29 cellular contexts compared by ENCODE assay signal in the genomic region with DNA sequence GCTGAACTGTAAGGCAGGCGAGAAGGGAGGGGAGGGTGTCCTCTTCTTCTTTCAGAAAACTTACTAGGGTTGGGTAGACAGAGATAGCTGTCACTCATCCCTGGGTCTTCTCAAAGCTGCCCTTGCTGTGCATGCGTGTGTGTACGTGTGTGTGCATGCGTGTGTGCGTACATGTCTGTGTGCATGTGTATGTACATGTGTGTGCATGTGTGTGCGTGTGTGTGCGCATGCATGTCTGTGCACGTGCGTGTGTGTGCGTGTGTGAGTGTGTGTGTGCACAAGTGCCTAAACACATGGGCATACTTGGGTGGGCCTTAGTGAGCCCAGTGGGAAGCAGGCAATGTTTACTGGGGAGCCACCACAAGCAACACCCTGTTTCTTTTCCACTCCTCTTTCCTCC.
DNase-seq lines count a peak whose midpoint lies in the region; ATAC-seq and TF ChIP-seq lines count a peak whose summit lies in the region.
"Had no signal": no experiment of that assay in that cellular context is flagged by ENCODE, and none has a peak within 500 bp of the region (broad histone marks: within the 10 kb centered on the region; RNA-seq: fewer than 3 reads in every experiment).

No MANE protein-coding gene starts in this region.

- H3K36me3 ChIP-seq in esophagus muscularis mucosa (no peaks in the 10 kb centered on the region), neural progenitor cell (no peaks in the 10 kb centered on the region)
- H3K36me3 ChIP-seq: heart left ventricle, upper lobe of left lung had no signal

- intact Hi-C loops in cardiac septum (cut with DNase I) (no loop called here), Right ventricle myocardium inferior (cut with DNase I) (no loop called here), esophagus muscularis mucosa (cut with DNase I) (no loop called here)

- H3K9me3 ChIP-seq in esophagus muscularis mucosa, result no peaks in the 10 kb centered on the region
- no peaks in the 10 kb centered on the region for H3K9me3 ChIP-seq in neural progenitor cell (ENCODE audit: low read depth)
- H3K9me3 ChIP-seq: heart left ventricle, psoas muscle, upper lobe of left lung had no signal

- H3K4me2 ChIP-seq in neural progenitor cell, result peak overlapping the region; percentile 74
- H3K4me2 ChIP-seq: PC-9 had no signal

- in situ Hi-C loops in ACHN (cut with HindIII; ENCODE audit: low pct_ligation_motif_present, low pct_unique_long_range_greater_than_20kb, low sequenced_read_pairs), result no loop called here

- ATAC-seq in Right ventricle myocardium inferior, result no peak
- ATAC-seq in GM19455 (IDR thresholded peaks at IDR 0.05; ENCODE audit: unreplicated experiment), result no peak
- ATAC-seq: activated CD8-positive, alpha-beta T cell treated with anti-CD3 and anti-CD28 coated beads for 36 hours; esophagus mucosa; psoas muscle had no signal

- H3F3A ChIP-seq in neural progenitor cell (ENCODE audit: low read depth), result peaks cover 14% of the 10 kb centered on the region

- H3K36me3 Mint-ChIP-seq in neural progenitor cell, result no peaks in the 10 kb centered on the region
- H3K36me3 Mint-ChIP-seq: activated naive CD4-positive, alpha-beta T cell treated with anti-CD3 and anti-CD28 coated beads, Interleukin-2, amount 50 U/mL, for 24 hours; CD4-positive, CD25-positive, alpha-beta regulatory T cell; mesothelial cell of epicardium had no signal

- no peaks in the 10 kb centered on the region for H4K20me1 ChIP-seq in neural progenitor cell (ENCODE audit: low read depth)

- H3K27ac Mint-ChIP-seq in neural progenitor cell, result peak overlapping the region; percentile 47
- H3K27ac Mint-ChIP-seq: activated CD8-positive, alpha-beta T cell treated with anti-CD3 and anti-CD28 coated beads for 36 hours; activated T-helper 2 cell treated with anti-CD3 and anti-CD28 coated beads, Interferon-gamma antibody, Interleukin-2, Interleukin-4, amounts not matched to agents 10 μg/mL and 5 μg/mL and 100 μg/mL, durations not matched to agents 14 hours and 24 hours and 36 hours; dendritic cell treated with granulocyte-macrophage colony-stimulating factor and Interleukin-4, amounts not matched to agents 40 ng/mL and 50 ng/mL, for 4 days; GM23338; mesothelial cell of epicardium had no signal

- H3K4me3 Mint-ChIP-seq in neural progenitor cell, result peak overlapping the region; percentile 11
- H3K4me3 Mint-ChIP-seq: activated CD8-positive, alpha-beta T cell treated with anti-CD3 and anti-CD28 coated beads for 36 hours; activated naive CD4-positive, alpha-beta T cell treated with anti-CD3 and anti-CD28 coated beads, Interleukin-2, amount 50 U/mL, for 24 hours; CD4-positive, CD25-positive, alpha-beta regulatory T cell; dendritic cell treated with granulocyte-macrophage colony-stimulating factor and Interleukin-4, amounts not matched to agents 40 ng/mL and 50 ng/mL, for 4 days; GM23338; mesothelial cell of epicardium had no signal

- peaks cover 51% of the 10 kb centered on the region for H3K4me1 Mint-ChIP-seq in neural progenitor cell
- H3K4me1 Mint-ChIP-seq: activated naive CD4-positive, alpha-beta T cell treated with anti-CD3 and anti-CD28 coated beads, Interleukin-2, amount 50 U/mL, for 24 hours had no signal

- H3K79me2 ChIP-seq in neural progenitor cell (ENCODE audit: low read depth), result no peaks in the 10 kb centered on the region

- no peak overlapping the region for H2AFZ ChIP-seq in neural progenitor cell (replicated peaks)
- H2AFZ ChIP-seq: GM23338, PC-9 had no signal

- WGBS in esophagus muscularis mucosa, result 96% methylated on average over 9 of the region's 10 CpGs

- H3K27me3 ChIP-seq in esophagus muscularis mucosa, result no peaks in the 10 kb centered on the region
- no peaks in the 10 kb centered on the region for H3K27me3 ChIP-seq in neural progenitor cell
- H3K27me3 ChIP-seq: upper lobe of left lung had no signal

- no peak for TF ChIP-seq EP300 in esophagus muscularis mucosa (IDR thresholded peaks at IDR 0.05)

- H3K4me3 ChIP-seq in esophagus muscularis mucosa (no peak overlapping the region), neural progenitor cell (no peak overlapping the region)
- H3K4me3 ChIP-seq: GM23338, heart left ventricle, PC-9, psoas muscle, upper lobe of left lung had no signal

- no peak for TF ChIP-seq POLR2A in esophagus muscularis mucosa (IDR thresholded peaks at IDR 0.05; ENCODE audit: low read depth)

- H3K27ac ChIP-seq in esophagus muscularis mucosa (replicated peaks in 1 of 4) (peak overlapping the region; percentile 48 to 73 (median 64)), neural progenitor cell (no peak overlapping the region)
- H3K27ac ChIP-seq: heart left ventricle, PC-9, psoas muscle, upper lobe of left lung had no signal

- DNase-seq in cardiac septum (ENCODE audit: low spot score), result peak; percentile 43
- DNase-seq in Right ventricle myocardium inferior (ENCODE audit: missing footprints), result no peak
- no peak for DNase-seq in esophagus muscularis mucosa (ENCODE audit: extremely low spot score)
- no peak for DNase-seq in neural progenitor cell (ENCODE audit: low spot score)
- DNase-seq in ACHN, result no peak
- no peak for DNase-seq in NCI-H2081 (lab: John Stamatoyannopoulos, UW)
- no peak for DNase-seq in activated CD4-positive, CD25-positive, alpha-beta regulatory T cell treated with anti-CD3 and anti-CD28 coated beads, Interleukin-2, amount 50 U/mL, for 72 hours
- DNase-seq: activated CD8-positive, alpha-beta memory T cell treated with anti-CD3 and anti-CD28 coated beads, Interleukin-2, amount 50 U/mL, for 48 hours; activated CD8-positive, alpha-beta T cell treated with anti-CD3 and anti-CD28 coated beads for 36 hours; Calu3; CD4-positive, CD25-positive, alpha-beta regulatory T cell; foreskin fibroblast; GDM1; NCI-H2029; NCI-H524; PC-9; stimulated activated CD4-positive, alpha-beta T cell treated with anti-CD3 and anti-CD28 coated beads, Interleukin-15, amount 100 ng/mL, for 24 hours; stimulated activated CD4-positive, alpha-beta T cell treated with anti-CD3 and anti-CD28 coated beads, Interleukin-4, amount 100 ng/mL, for 4 hours; upper lobe of left lung had no signal

- TF ChIP-seq CTCF in esophagus muscularis mucosa (IDR thresholded peaks at IDR 0.05) (no peak), neural progenitor cell (IDR thresholded peaks at IDR 0.05) (no peak)

- no peaks in the 10 kb centered on the region for H3K9me3 Mint-ChIP-seq in neural progenitor cell
- H3K9me3 Mint-ChIP-seq: activated CD8-positive, alpha-beta T cell treated with anti-CD3 and anti-CD28 coated beads for 36 hours; activated naive CD4-positive, alpha-beta T cell treated with anti-CD3 and anti-CD28 coated beads, Interleukin-2, amount 50 U/mL, for 24 hours; activated T-helper 2 cell treated with anti-CD3 and anti-CD28 coated beads, Interferon-gamma antibody, Interleukin-2, Interleukin-4, amounts not matched to agents 10 μg/mL and 5 μg/mL and 100 μg/mL, durations not matched to agents 14 hours and 24 hours and 36 hours; dendritic cell treated with granulocyte-macrophage colony-stimulating factor and Interleukin-4, amounts not matched to agents 40 ng/mL and 50 ng/mL, for 4 days; GM23338; IgD-negative memory B cell; mesothelial cell of epicardium had no signal

- H3K9ac ChIP-seq in neural progenitor cell, result no peak overlapping the region

- H3K4me1 ChIP-seq in esophagus muscularis mucosa (peaks cover 11 to 35% (median 23%) of the 10 kb centered on the region in 4 donors), neural progenitor cell (peaks cover 32% of the 10 kb centered on the region)
- H3K4me1 ChIP-seq: psoas muscle had no signal

- H3K27me3 Mint-ChIP-seq in neural progenitor cell (ENCODE audit: insufficient read depth, low read depth), result peaks cover 25% of the 10 kb centered on the region
